ENCODE assay signal across 9 cellular contexts in genomic region chr10:75187961-75188426, GRCh38. TPM values are rescaled to one million over a fixed set of nuclear protein-coding genes. Genes with fewer than 3 reads are reported as not detected.
DNase-seq lines count a peak whose midpoint lies in the region; ATAC-seq and TF ChIP-seq lines count a peak whose summit lies in the region.
"Had no signal": no experiment of that assay in that cellular context is flagged by ENCODE, and none has a peak within 500 bp of the region (broad histone marks: within the 10 kb centered on the region; RNA-seq: fewer than 3 reads in every experiment).

No MANE protein-coding gene starts in this region.

- TF ChIP-seq CTCF in BJ (IDR thresholded peaks at IDR 0.05; ENCODE audit: insufficient read depth, low read depth, low read length) (peak; percentile 84), endothelial cell (IDR thresholded peaks at IDR 0.05; ENCODE audit: unreplicated experiment) (peak; percentile 58)

- H3K27ac Mint-ChIP-seq in activated CD8-positive, alpha-beta T cell treated with anti-CD3 and anti-CD28 coated beads, Interleukin-2, amount 10 ng/mL, durations not matched to agents 7 days and 5 days = peak overlapping the region; percentile 93
- H3K27ac Mint-ChIP-seq in endothelial cell (ENCODE audit: unreplicated experiment) = peak overlapping the region; percentile 30

- peaks cover under 1% of the 10 kb centered on the region for H3K36me3 Mint-ChIP-seq in activated CD8-positive, alpha-beta T cell treated with anti-CD3 and anti-CD28 coated beads, Interleukin-2, amount 10 ng/mL, durations not matched to agents 7 days and 5 days (ENCODE audit: low read depth)
- no peaks in the 10 kb centered on the region for H3K36me3 Mint-ChIP-seq in endothelial cell (ENCODE audit: low read depth, unreplicated experiment)

- CTCF ChIA-PET in BJ (lab: Yijun Ruan, JAX) = interaction anchor here (0.6 to 16.5 kb wide), 18 partner anchors 9 to 43 kb away, joined by 3 to 292 read pairs (median 3); partner anchors contain the start of genes COMTD1 and VDAC2
- CTCF ChIA-PET in activated CD8-positive, alpha-beta T cell treated with anti-CD3 and anti-CD28 coated beads, Interleukin-2, amount 10 ng/mL, durations not matched to agents 7 days and 5 days (lab: Charles Lee) = interaction anchor here (0.7 to 16.6 kb wide), 24 partner anchors 10 to 152 kb away, joined by 3 to 279 read pairs (median 7); partner anchors contain the start of genes COMTD1, SAMD8 and VDAC2

- H3K4me1 Mint-ChIP-seq in activated CD8-positive, alpha-beta T cell treated with anti-CD3 and anti-CD28 coated beads, Interleukin-2, amount 10 ng/mL, durations not matched to agents 7 days and 5 days (ENCODE audit: low read depth) = peaks cover 19% of the 10 kb centered on the region
- H3K4me1 Mint-ChIP-seq in endothelial cell (ENCODE audit: unreplicated experiment) = no peaks in the 10 kb centered on the region

- H3K27me3 ChIP-seq in BJ (ENCODE audit: control insufficient read depth, insufficient read depth, low read length) = no peaks in the 10 kb centered on the region

- no peaks in the 10 kb centered on the region for H3K27me3 Mint-ChIP-seq in activated CD8-positive, alpha-beta T cell treated with anti-CD3 and anti-CD28 coated beads, Interleukin-2, amount 10 ng/mL, durations not matched to agents 7 days and 5 days (ENCODE audit: low read depth)
- H3K27me3 Mint-ChIP-seq in endothelial cell (ENCODE audit: unreplicated experiment) = no peaks in the 10 kb centered on the region
- H3K27me3 Mint-ChIP-seq: IgD-negative memory B cell had no signal

- POLR2A ChIA-PET in BJ (lab: Charles Lee) = interaction anchor here (0.6 kb wide), 2 partner anchors 44 to 48 kb away, joined by 8 to 9 read pairs; partner anchors contain the start of gene COMTD1
- POLR2A ChIA-PET in activated CD8-positive, alpha-beta T cell treated with anti-CD3 and anti-CD28 coated beads, Interleukin-2, amount 10 ng/mL, durations not matched to agents 7 days and 5 days (lab: Charles Lee) = interaction anchor here (1.0 to 1.9 kb wide), 5 partner anchors 10 to 76 kb away, joined by 3 to 18 read pairs (median 7); partner anchors contain the start of genes SAMD8 and VDAC2

- H3K4me3 Mint-ChIP-seq in activated CD8-positive, alpha-beta T cell treated with anti-CD3 and anti-CD28 coated beads, Interleukin-2, amount 10 ng/mL, durations not matched to agents 7 days and 5 days = no peak overlapping the region
- H3K4me3 Mint-ChIP-seq in endothelial cell (ENCODE audit: unreplicated experiment) = no peak overlapping the region
- H3K4me3 Mint-ChIP-seq: IgD-negative memory B cell had no signal

- H3K9me3 Mint-ChIP-seq in activated CD8-positive, alpha-beta T cell treated with anti-CD3 and anti-CD28 coated beads, Interleukin-2, amount 10 ng/mL, durations not matched to agents 7 days and 5 days (ENCODE audit: insufficient read depth) = no peaks in the 10 kb centered on the region
- H3K9me3 Mint-ChIP-seq in endothelial cell (ENCODE audit: unreplicated experiment) = no peaks in the 10 kb centered on the region
- H3K9me3 Mint-ChIP-seq: IgD-negative memory B cell had no signal

- DNase-seq in BJ (ENCODE audit: low read depth) = no peak
- DNase-seq in NCI-H2196 treated with DMSO at 0.1 percent for 48 hours (lab: John Stamatoyannopoulos, UW; ENCODE audit: unreplicated experiment) = peak; percentile 53
- DNase-seq in activated CD8-positive, alpha-beta T cell treated with anti-CD3 and anti-CD28 coated beads, Interleukin-2, amount 10 ng/mL, durations not matched to agents 7 days and 5 days = peak; percentile 85
- DNase-seq in endothelial cell (ENCODE audit: low spot score) = peak; percentile 47
- peak; percentile 30 for DNase-seq in mesenteric fat pad (ENCODE audit: low spot score)
- peak; percentile 28 for DNase-seq in stimulated activated naive CD4-positive, alpha-beta T cell treated with Interleukin-2 at 50 U/mL for 16 hours (lab: John Stamatoyannopoulos, UW)
- DNase-seq in KG1 (lab: John Stamatoyannopoulos, UW) = no peak

- peak; percentile 64 for ATAC-seq in GM21619 (IDR thresholded peaks at IDR 0.05; ENCODE audit: unreplicated experiment)
- peak; percentile 92 for ATAC-seq in activated CD8-positive, alpha-beta T cell treated with anti-CD3 and anti-CD28 coated beads, Interleukin-2, amount 10 ng/mL, durations not matched to agents 7 days and 5 days

- H3K4me3 ChIP-seq in BJ (ENCODE audit: low read depth, low read length) = no peak overlapping the region

- H3K36me3 ChIP-seq in BJ (ENCODE audit: control insufficient read depth, insufficient read depth, low read length) = no peaks in the 10 kb centered on the region; the same call in 1 of the 2 replicates

RNA-seq across cellular contexts. Expression of gene VDAC2, which starts 22.6 kb away (rescaled TPM):
- 80.9 and 149 TPM in 2 replicates for polyA plus RNA-seq in BJ (2011; rRNA removed)
- polyA minus RNA-seq in BJ (2011; rRNA and poly(A)+ RNA removed) = 35.4 and 47.2 TPM in 2 replicates
- total RNA-seq in activated CD8-positive, alpha-beta T cell treated with anti-CD3 and anti-CD28 coated beads, Interleukin-2, amount 10 ng/mL, durations not matched to agents 7 days and 5 days = 100 to 1,000 TPM; 152 to 159 TPM
- total RNA-seq in endothelial cell (ENCODE audit: unreplicated experiment) = 178 TPM
- 164 TPM for total RNA-seq in mesenteric fat pad

RNA-seq across cellular contexts. Expression of gene COMTD1, which starts 47.8 kb away (rescaled TPM):
- 3.1 and 3.3 TPM in 2 replicates for polyA plus RNA-seq in BJ (2011; rRNA removed)
- 0.51 and 1.3 TPM in 2 replicates for polyA minus RNA-seq in BJ (2011; rRNA and poly(A)+ RNA removed)
- 10 to 100 TPM; 58.6 to 62.5 TPM for total RNA-seq in activated CD8-positive, alpha-beta T cell treated with anti-CD3 and anti-CD28 coated beads, Interleukin-2, amount 10 ng/mL, durations not matched to agents 7 days and 5 days
- total RNA-seq in endothelial cell (ENCODE audit: unreplicated experiment) = 8.9 TPM
- total RNA-seq in mesenteric fat pad = 19.6 TPM

Comparison
In these comparisons a context has a peak if more than half of its experiments do, and no peak if none do; other contexts are left out.
1. DNase-seq: peak in NCI-H2196 treated with DMSO at 0.1 percent for 48 hours (single experiment), activated CD8-positive, alpha-beta T cell treated with anti-CD3 and anti-CD28 coated beads, Interleukin-2, amount 10 ng/mL, durations not matched to agents 7 days and 5 days (single experiment), endothelial cell (single experiment), mesenteric fat pad (single experiment) and stimulated activated naive CD4-positive, alpha-beta T cell treated with Interleukin-2 at 50 U/mL for 16 hours (single experiment); none in BJ (single experiment) and KG1 (single experiment).